13 cellular contexts compared by ENCODE assay signal in genomic region chr6:36980876-36981619, GRCh38. TPM values are rescaled to one million over a fixed set of nuclear protein-coding genes. Genes with fewer than 3 reads are reported as not detected.
A peak's percentile ranks its signal among the peaks of the same experiment; 100 is the strongest.
DNase-seq lines count a peak whose midpoint lies in the region; ATAC-seq, FAIRE-seq and TF ChIP-seq lines count a peak whose summit lies in the region.
"Had no signal": no experiment of that assay in that cellular context is flagged by ENCODE, and none has a peak within 500 bp of the region (broad histone marks: within the 10 kb centered on the region; RNA-seq: fewer than 3 reads in every experiment).

No MANE protein-coding gene starts in this region.

- peak overlapping the region in 5 of 8 donors; percentile 11 to 56 (median 44) for H3K27ac Mint-ChIP-seq in CD8-positive, alpha-beta memory T cell
- H3K27ac Mint-ChIP-seq in GM23338 (peak overlapping the region; percentile 58), astrocyte (ENCODE audit: unreplicated experiment) (no peak overlapping the region), neural progenitor cell (no peak overlapping the region)

- H3K9me2 ChIP-seq in GM23338 (ENCODE audit: insufficient read depth): no peaks in the 10 kb centered on the region
- H3K9me2 ChIP-seq: SK-N-SH had no signal

- H3K36me3 Mint-ChIP-seq in CD8-positive, alpha-beta memory T cell: peaks cover 0 to 60% (median 8%) of the 10 kb centered on the region in 3 donors
- peaks cover 32% of the 10 kb centered on the region for H3K36me3 Mint-ChIP-seq in GM23338 (ENCODE audit: low read depth)
- H3K36me3 Mint-ChIP-seq in astrocyte (ENCODE audit: low read depth, unreplicated experiment): peaks cover 5% of the 10 kb centered on the region
- H3K36me3 Mint-ChIP-seq in neural progenitor cell: peaks cover 9% of the 10 kb centered on the region

- CTCF ChIA-PET in CD8-positive, alpha-beta memory T cell (lab: Charles Lee): interaction anchor here (0.8 to 1.3 kb wide), 3 partner anchors 37 to 96 kb away, joined by 3 to 4 read pairs (median 3); partner anchors contain the start of gene C6orf89

- H3F3A ChIP-seq in GM23338 (replicated peaks; ENCODE audit: low read depth) (peaks cover 4% of the 10 kb centered on the region; the same call in 1 of the 2 replicates), neural progenitor cell (ENCODE audit: low read depth) (no peaks in the 10 kb centered on the region)

- H3K4me3 ChIP-seq in CD8-positive, alpha-beta memory T cell (ENCODE audit: low read length): no peak overlapping the region
- no peak overlapping the region for H3K4me3 ChIP-seq in GM23338
- H3K4me3 ChIP-seq in astrocyte (ENCODE audit: insufficient read depth, low read depth, low read length): no peak overlapping the region
- H3K4me3 ChIP-seq in neural progenitor cell: no peak overlapping the region
- H3K4me3 ChIP-seq in tibial nerve: no peak overlapping the region

- H3K4me3 Mint-ChIP-seq in CD8-positive, alpha-beta memory T cell: peak overlapping the region in 1 of 7 donors; percentile 16
- no peak overlapping the region; the same call in 2 of the 3 replicates for H3K4me3 Mint-ChIP-seq in GM23338
- H3K4me3 Mint-ChIP-seq in astrocyte (ENCODE audit: unreplicated experiment): peak overlapping the region; percentile 40
- no peak overlapping the region for H3K4me3 Mint-ChIP-seq in neural progenitor cell

- H3K9me3 ChIP-seq in CD8-positive, alpha-beta memory T cell (ENCODE audit: low read length): no peaks in the 10 kb centered on the region
- H3K9me3 ChIP-seq in astrocyte (ENCODE audit: insufficient read depth, low read depth, low read length) (no peaks in the 10 kb centered on the region), neural progenitor cell (ENCODE audit: low read depth) (no peaks in the 10 kb centered on the region), tibial nerve (no peaks in the 10 kb centered on the region)
- H3K9me3 ChIP-seq: SK-N-SH had no signal

- H3K9ac ChIP-seq in astrocyte (ENCODE audit: low read length): no peak overlapping the region
- H3K9ac ChIP-seq in neural progenitor cell: peak overlapping the region; percentile 27
- H3K9ac ChIP-seq: SK-N-SH had no signal

- H3K27ac ChIP-seq in CD8-positive, alpha-beta memory T cell (ENCODE audit: low read depth, low read length): no peak overlapping the region
- peak overlapping the region; percentile 72; the same call in 1 of the 2 replicates for H3K27ac ChIP-seq in GM23338 (ENCODE audit: low read depth)
- H3K27ac ChIP-seq in astrocyte (ENCODE audit: low read depth, low read length): no peak overlapping the region
- H3K27ac ChIP-seq in neural progenitor cell: no peak overlapping the region
- H3K27ac ChIP-seq in tibial nerve: peak overlapping the region in 2 of 4 donors; percentile 48 to 53
- H3K27ac ChIP-seq: HL-60 had no signal

- H3K4me1 ChIP-seq in CD8-positive, alpha-beta memory T cell (ENCODE audit: insufficient read depth, low read length): peaks cover 29% of the 10 kb centered on the region
- H3K4me1 ChIP-seq in GM23338 (ENCODE audit: insufficient read depth): peaks cover 50% of the 10 kb centered on the region
- peaks cover 18% of the 10 kb centered on the region for H3K4me1 ChIP-seq in astrocyte (ENCODE audit: insufficient read depth, low read length)
- H3K4me1 ChIP-seq in neural progenitor cell: peaks cover 17% of the 10 kb centered on the region
- H3K4me1 ChIP-seq in tibial nerve: peaks cover 0 to 78% (median 24%) of the 10 kb centered on the region in 4 donors

- FAIRE-seq in astrocyte (lab: Jason Lieb, UNC): no peak

- H2AFZ ChIP-seq in GM23338 (no peak overlapping the region), astrocyte (ENCODE audit: low read depth, low read length) (no peak overlapping the region), neural progenitor cell (replicated peaks) (no peak overlapping the region)

- peaks cover 25% of the 10 kb centered on the region for H3K36me3 ChIP-seq in CD8-positive, alpha-beta memory T cell (ENCODE audit: insufficient read depth, low read length)
- peaks cover 17% of the 10 kb centered on the region for H3K36me3 ChIP-seq in GM23338 (ENCODE audit: insufficient read depth)
- H3K36me3 ChIP-seq in astrocyte (ENCODE audit: insufficient read depth, low read length): peaks cover 37% of the 10 kb centered on the region
- H3K36me3 ChIP-seq in neural progenitor cell: no peaks in the 10 kb centered on the region
- peaks cover 3 to 38% (median 12%) of the 10 kb centered on the region in 3 donors for H3K36me3 ChIP-seq in tibial nerve

- H3K79me2 ChIP-seq in GM23338 (replicated peaks; ENCODE audit: insufficient read depth): peaks cover 78% of the 10 kb centered on the region
- H3K79me2 ChIP-seq in astrocyte (ENCODE audit: insufficient read depth, low read length): peaks cover 93% of the 10 kb centered on the region
- H3K79me2 ChIP-seq in neural progenitor cell (ENCODE audit: low read depth): peaks cover 76% of the 10 kb centered on the region

- POLR2A ChIA-PET in CD8-positive, alpha-beta memory T cell (lab: Charles Lee): no interaction called here

- TF ChIP-seq EP300 in tibial nerve (IDR thresholded peaks at IDR 0.05): no peak

- peaks cover 64% of the 10 kb centered on the region for H4K20me1 ChIP-seq in GM23338 (replicated peaks; ENCODE audit: insufficient read depth)
- peaks cover 92% of the 10 kb centered on the region for H4K20me1 ChIP-seq in astrocyte (ENCODE audit: insufficient read depth, low read length)
- peaks cover 73% of the 10 kb centered on the region for H4K20me1 ChIP-seq in neural progenitor cell (ENCODE audit: low read depth)

- H3K27me3 Mint-ChIP-seq in CD8-positive, alpha-beta memory T cell: no peaks in the 10 kb centered on the region
- H3K27me3 Mint-ChIP-seq in GM23338 (ENCODE audit: insufficient read depth, low read depth, poor library complexity): peaks cover 9% of the 10 kb centered on the region
- no peaks in the 10 kb centered on the region for H3K27me3 Mint-ChIP-seq in astrocyte (ENCODE audit: low read depth, unreplicated experiment)
- H3K27me3 Mint-ChIP-seq in neural progenitor cell (ENCODE audit: insufficient read depth, low read depth): no peaks in the 10 kb centered on the region

- ATAC-seq in GM23338 (peak; percentile 41), HG03095 (IDR thresholded peaks at IDR 0.05; ENCODE audit: unreplicated experiment) (no peak)
- ATAC-seq: esophagus mucosa, left colon had no signal

- no peaks in the 10 kb centered on the region for H3K9me3 Mint-ChIP-seq in CD8-positive, alpha-beta memory T cell
- H3K9me3 Mint-ChIP-seq in GM23338 (no peaks in the 10 kb centered on the region), astrocyte (ENCODE audit: unreplicated experiment) (no peaks in the 10 kb centered on the region), neural progenitor cell (no peaks in the 10 kb centered on the region)

- H3K27me3 ChIP-seq in CD8-positive, alpha-beta memory T cell (ENCODE audit: insufficient read depth, low read length, poor library complexity, severe bottlenecking): no peaks in the 10 kb centered on the region
- H3K27me3 ChIP-seq in GM23338 (ENCODE audit: insufficient read depth) (no peaks in the 10 kb centered on the region), astrocyte (ENCODE audit: insufficient read depth, low read length) (no peaks in the 10 kb centered on the region), neural progenitor cell (no peaks in the 10 kb centered on the region), tibial nerve (no peaks in the 10 kb centered on the region)

- H3K4me2 ChIP-seq in GM23338 (peak overlapping the region; percentile 57; the same call in 1 of the 2 replicates), astrocyte (ENCODE audit: low read length) (no peak overlapping the region), neural progenitor cell (peak overlapping the region; percentile 31)
- H3K4me2 ChIP-seq: SK-N-SH had no signal

- DNase-seq in CD8-positive, alpha-beta memory T cell: no peak
- DNase-seq in GM23338 (ENCODE audit: low spot score) (peak; percentile 73), astrocyte (ENCODE audit: low read depth) (no peak), neural progenitor cell (ENCODE audit: low spot score) (peak; percentile 57), NCI-H1930 (lab: John Stamatoyannopoulos, UW) (no peak), tibial nerve (ENCODE audit: low spot score in 2 of 2) (no peak)
- no peak for DNase-seq in stimulated activated CD4-positive, alpha-beta T cell treated with anti-CD3 and anti-CD28 coated beads, Interleukin-4, amount 100 ng/mL, for 4 hours
- DNase-seq: amniotic stem cell, left colon, SK-N-SH had no signal

- TF ChIP-seq CTCF in GM23338 (conservative IDR thresholded peaks at IDR 0.05; ENCODE audit: low read depth in 2 of 2): peak; percentile 41 to 45
- no peak for TF ChIP-seq CTCF in astrocyte (IDR thresholded peaks at IDR 0.05; ENCODE audit: insufficient read depth, low read depth, low read length)
- peak; percentile 33 for TF ChIP-seq CTCF in neural progenitor cell (IDR thresholded peaks at IDR 0.05)
- no peak for TF ChIP-seq CTCF in tibial nerve (IDR thresholded peaks at IDR 0.05)

- H3K4me1 Mint-ChIP-seq in CD8-positive, alpha-beta memory T cell: peaks cover 29 to 35% (median 34%) of the 10 kb centered on the region in 3 donors
- H3K4me1 Mint-ChIP-seq in GM23338 (peaks cover 33% of the 10 kb centered on the region), astrocyte (ENCODE audit: low read depth, unreplicated experiment) (peaks cover 27% of the 10 kb centered on the region), neural progenitor cell (peaks cover 15% of the 10 kb centered on the region)

- WGBS in tibial nerve, 2 donors: 72% methylated on average over 14 of the region's 14 CpGs

- no peak for TF ChIP-seq POLR2A in tibial nerve (IDR thresholded peaks at IDR 0.05)

TF ChIP-seq in GM23338, 12 proteins besides CTCF, POLR2A, EP300 and RAD21 (continues in another document):
- TF ChIP-seq CREB1 (CRISPR knock-in tag; IDR thresholded peaks at IDR 0.05; ENCODE audit: low read depth): no peak

RNA-seq across cellular contexts. Expression of gene MTCH1, which starts 4.9 kb away (rescaled TPM):
- total RNA-seq in CD8-positive, alpha-beta memory T cell: 100 to 1,000 TPM; 116 to 126 TPM
- polyA plus RNA-seq in CD8-positive, alpha-beta memory T cell: 81.1 TPM
- 261 and 271 TPM in 2 replicates for total RNA-seq in GM23338 (2014; rRNA removed; shearing (Covaris generic))
- 108 and 109 TPM in 2 replicates for polyA plus RNA-seq in GM23338 (2016; fragmentation: Nextera tagmentation; extraction: Ambion mirVana)
- 286 and 311 TPM in 2 replicates for total RNA-seq in astrocyte
- total RNA-seq in neural progenitor cell (ENCODE audit: low replicate concordance): 144 and 250 TPM in 2 replicates
- 100 to 1,000 TPM; 277 to 347 (median 301) TPM for total RNA-seq in tibial nerve

RNA-seq across cellular contexts. Expression of gene FGD2, which starts 24.4 kb away (rescaled TPM):
- total RNA-seq in CD8-positive, alpha-beta memory T cell: 1 to 10 TPM; 1.2 to 1.3 TPM
- 0.53 TPM for polyA plus RNA-seq in CD8-positive, alpha-beta memory T cell
- 0.14 and 0.35 TPM in 2 replicates for total RNA-seq in GM23338 (2014; rRNA removed; shearing (Covaris generic))
- 0.13 and 0.16 TPM in 2 replicates for polyA plus RNA-seq in GM23338 (2016; fragmentation: Nextera tagmentation; extraction: Ambion mirVana)
- total RNA-seq in astrocyte: not detected in 2 replicates
- total RNA-seq in neural progenitor cell (ENCODE audit: low replicate concordance): 0.06 and 0.12 TPM in 2 replicates
- total RNA-seq in tibial nerve: 100 to 1,000 TPM in 1 of 4 donors, 10 to 100 TPM in 3; 40.9 to 182 (median 48.5) TPM
- polyA plus RNA-seq: SK-N-SH had no signal

RNA-seq across cellular contexts. Expression of gene PI16, which starts 26.5 kb away (rescaled TPM):
- total RNA-seq in CD8-positive, alpha-beta memory T cell: under 1 TPM; 0.20 to 0.37 TPM
- polyA plus RNA-seq in CD8-positive, alpha-beta memory T cell: 13.6 TPM
- total RNA-seq in GM23338 (2014; rRNA removed; shearing (Covaris generic)): not detected in 2 replicates
- polyA plus RNA-seq in GM23338 (2016; fragmentation: Nextera tagmentation; extraction: Ambion mirVana): 0.17 and 0.50 TPM in 2 replicates
- total RNA-seq in astrocyte (not detected in 2 replicates), neural progenitor cell (ENCODE audit: low replicate concordance) (0.06 TPM in 1 of 2 replicates, not detected in the other), tibial nerve (10 to 100 TPM; 17.4 to 70.2 (median 46.2) TPM)

Comparison
In these comparisons a context has a peak if more than half of its experiments do, and no peak if none do; other contexts are left out.
1. DNase-seq: peak in GM23338 (single experiment) and neural progenitor cell (single experiment); none in CD8-positive, alpha-beta memory T cell (0 of 5), astrocyte (single experiment), stimulated activated CD4-positive, alpha-beta T cell treated with anti-CD3 and anti-CD28 coated beads, Interleukin-4, amount 100 ng/mL, for 4 hours (0 of 2), NCI-H1930 (0 of 2) and tibial nerve (0 of 2).
2. H3K27ac Mint-ChIP-seq: peak in CD8-positive, alpha-beta memory T cell (5 of 8) and GM23338 (single experiment); none in astrocyte (single experiment) and neural progenitor cell (single experiment).
3. CTCF ChIP-seq: peak in GM23338 (2 of 2) and neural progenitor cell (single experiment); none in astrocyte (single experiment) and tibial nerve (0 of 5).
4. RNA of gene FGD2, which starts 24.4 kb away (total RNA-seq): 40.9 to 182 TPM in tibial nerve; 1.2 to 1.3 TPM in CD8-positive, alpha-beta memory T cell, 0.14 to 0.35 TPM in GM23338, 0.06 to 0.12 TPM in neural progenitor cell and not detected in astrocyte; every median in the first group is over 10 times any median in the second.
5. RNA of gene PI16, which starts 26.5 kb away (total RNA-seq): 17.4 to 70.2 TPM in tibial nerve; 0.20 to 0.37 TPM in CD8-positive, alpha-beta memory T cell, not detected in astrocyte, not detected in GM23338 and 0.06 TPM in neural progenitor cell; every median in the first group is over 10 times any median in the second.